ENCODE assay signal across 24 cellular contexts in the genomic region with DNA sequence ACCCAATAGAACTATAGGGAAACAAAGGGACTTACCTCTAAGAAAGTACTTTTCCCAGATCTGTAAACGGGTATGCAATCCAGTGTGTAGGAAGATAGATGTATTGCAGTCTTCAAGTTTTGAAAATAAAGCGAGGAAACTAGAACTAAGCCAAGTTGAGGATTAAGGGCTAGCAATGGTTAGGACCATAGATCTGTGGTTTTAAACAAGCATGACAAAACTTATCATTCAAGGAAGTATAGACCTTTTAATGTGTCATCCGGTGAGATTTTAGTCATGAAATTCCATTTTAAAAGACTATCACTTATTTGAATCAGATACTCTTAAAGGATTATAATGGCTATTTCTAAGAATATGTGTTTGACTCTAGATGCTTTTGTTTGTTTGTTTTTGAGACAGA. TPM values are rescaled to one million over a fixed set of nuclear protein-coding genes. Genes with fewer than 3 reads are reported as not detected.
DNase-seq lines count a peak whose midpoint lies in the region; ATAC-seq, FAIRE-seq and TF ChIP-seq lines count a peak whose summit lies in the region.
"Had no signal": no experiment of that assay in that cellular context is flagged by ENCODE, and none has a peak within 500 bp of the region (broad histone marks: within the 10 kb centered on the region; RNA-seq: fewer than 3 reads in every experiment).

No MANE protein-coding gene starts in this region.

- TF ChIP-seq POLR2A in GM19193 (IDR thresholded peaks at IDR 0.05; ENCODE audit: extremely low read depth, insufficient read depth, insufficient read length) (peak; percentile 29), suprapubic skin (IDR thresholded peaks at IDR 0.05) (no peak)

- no peaks in the 10 kb centered on the region for H3K27me3 ChIP-seq in suprapubic skin

- H3K27me3 Mint-ChIP-seq in activated T-cell treated with anti-CD3 and anti-CD28 coated beads, Interleukin-2, amount 50 U/mL, for 4 hours (ENCODE audit: low read depth), result no peaks in the 10 kb centered on the region
- H3K27me3 Mint-ChIP-seq: CD4-positive, alpha-beta memory T cell had no signal

- no peaks in the 10 kb centered on the region for H3K9me3 Mint-ChIP-seq in activated T-cell treated with anti-CD3 and anti-CD28 coated beads, Interleukin-2, amount 50 U/mL, for 4 hours

- no peak overlapping the region for H3K4me3 ChIP-seq in suprapubic skin
- H3K4me3 ChIP-seq: HAP-1, K562 had no signal

- H3K9me3 ChIP-seq in suprapubic skin, result no peaks in the 10 kb centered on the region
- H3K9me3 ChIP-seq: HAP-1 had no signal

- no peaks in the 10 kb centered on the region for H3K4me1 ChIP-seq in suprapubic skin
- H3K4me1 ChIP-seq: HAP-1 had no signal

- H3K36me3 Mint-ChIP-seq in activated T-cell treated with anti-CD3 and anti-CD28 coated beads, Interleukin-2, amount 50 U/mL, for 4 hours (ENCODE audit: insufficient read depth), result peaks cover 43% of the 10 kb centered on the region

- 89% methylated on average over 3 of the region's 3 CpGs for WGBS in suprapubic skin

- DNase-seq in activated T-cell treated with anti-CD3 and anti-CD28 coated beads, Interleukin-2, amount 50 U/mL, for 4 hours, result no peak
- DNase-seq in activated T-cell treated with anti-CD3 and anti-CD28 coated beads for 4 hours (no peak), GM19239 (ENCODE audit: insufficient read length, low spot score) (no peak), kidney tubule cell (ENCODE audit: low spot score) (peak; percentile 31), EL (no peak), suprapubic skin (ENCODE audit: low spot score in 2 of 2) (no peak)
- DNase-seq: C1 segment of cervical spinal cord; CD4-positive, alpha-beta memory T cell; COR-L47; DMS53; GOT3; Kasumi-1; NCI-H1105; NCI-H1436 treated with DMSO at 0.1 percent for 48 hours; NCI-H187 treated with DMSO at 0.1 percent for 48 hours; NCI-H2171 treated with DMSO at 0.1 percent for 48 hours; NCI-H524 treated with DMSO at 0.1 percent for 48 hours; NCI-H774 had no signal

- no peaks in the 10 kb centered on the region for H3K36me3 ChIP-seq in suprapubic skin
- H3K36me3 ChIP-seq: HAP-1 had no signal

- no peak overlapping the region for H3K4me3 Mint-ChIP-seq in activated T-cell treated with anti-CD3 and anti-CD28 coated beads, Interleukin-2, amount 50 U/mL, for 4 hours
- H3K4me3 Mint-ChIP-seq: CD4-positive, alpha-beta memory T cell had no signal

- TF ChIP-seq EP300 in suprapubic skin (IDR thresholded peaks at IDR 0.05), result no peak

- ATAC-seq in activated T-cell treated with anti-CD3 and anti-CD28 coated beads, Interleukin-2, amount 50 U/mL, for 4 hours, result peak; percentile 63 to 67
- ATAC-seq: K562 had no signal

- peak; percentile 33 for FAIRE-seq in GM19239 (lab: Jason Lieb, UNC)
- FAIRE-seq: G401.6, HTR-8/SVneo, K562, RCC 7860 had no signal

- H3K27ac ChIP-seq in suprapubic skin, result no peak overlapping the region

- peaks cover 7% of the 10 kb centered on the region for H3K4me1 Mint-ChIP-seq in activated T-cell treated with anti-CD3 and anti-CD28 coated beads, Interleukin-2, amount 50 U/mL, for 4 hours (ENCODE audit: low read depth)

- no peak for TF ChIP-seq CTCF in suprapubic skin (IDR thresholded peaks at IDR 0.05)

RNA-seq across cellular contexts. Expression of a gene that starts 20.5 kb away (rescaled TPM):
- total RNA-seq in activated T-cell treated with anti-CD3 and anti-CD28 coated beads, Interleukin-2, amount 50 U/mL, for 4 hours, result 10 to 100 TPM; 33.7 to 58.4 (median 42.1) TPM
- 1 to 10 TPM in 1 of 4 donors, under 1 TPM in 2, not detected in 1; 0.15 to 1.6 (median 0.64) TPM for total RNA-seq in suprapubic skin

RNA-seq across cellular contexts. Expression of a gene that starts 33.1 kb away (rescaled TPM):
- 10 to 100 TPM; 23.7 to 45.3 (median 30.9) TPM for total RNA-seq in activated T-cell treated with anti-CD3 and anti-CD28 coated beads, Interleukin-2, amount 50 U/mL, for 4 hours
- total RNA-seq in suprapubic skin, result 10 to 100 TPM in 3 of 4 donors, 1 to 10 TPM in 1; 6.9 to 18.5 (median 13.4) TPM

RNA-seq across cellular contexts. Expression of a gene that starts 39.5 kb away (rescaled TPM):
- total RNA-seq in activated T-cell treated with anti-CD3 and anti-CD28 coated beads, Interleukin-2, amount 50 U/mL, for 4 hours, result under 1 TPM in 2 of 3 donors, not detected in 1; 0.11 to 0.60 TPM
- 1 to 10 TPM in 2 of 4 donors, under 1 TPM in 2; 0.49 to 2.2 (median 0.99) TPM for total RNA-seq in suprapubic skin
- total RNA-seq: K562 had no signal

Comparison
In these comparisons a context has a peak if more than half of its experiments do, and no peak if none do; other contexts are left out.
1. RNA of a gene that starts 20.5 kb away (total RNA-seq): 33.7 to 58.4 TPM in activated T-cell treated with anti-CD3 and anti-CD28 coated beads, Interleukin-2, amount 50 U/mL, for 4 hours; 0.15 to 1.6 TPM in suprapubic skin; every median in the first group is over 10 times any median in the second.